ENCODE assay signal across 1 cellular context in genomic region chr3:63948995-63949394, GRCh38.
TF ChIP-seq lines count a peak whose summit lies in the region.

No MANE protein-coding gene starts in this region.

TF ChIP-seq in HepG2, 621 proteins besides CTCF, POLR2A, EP300 and RAD21 (continued from another document):
- TF ChIP-seq PRDM15 (CRISPR knock-in tag; IDR thresholded peaks at IDR 0.05) (no peak), YEATS2 (CRISPR knock-in tag; IDR thresholded peaks at IDR 0.05; ENCODE audit: borderline replicate concordance) (no peak), CEBPG (CRISPR knock-in tag; IDR thresholded peaks at IDR 0.05) (no peak), BRCA1 (CRISPR knock-in tag; IDR thresholded peaks at IDR 0.05) (no peak), ZNF343 (CRISPR knock-in tag; IDR thresholded peaks at IDR 0.05) (no peak), USF2 (IDR thresholded peaks at IDR 0.05; ENCODE audit: low read depth, low read length) (no peak), USF2 (CRISPR knock-in tag; IDR thresholded peaks at IDR 0.05; ENCODE audit: borderline replicate concordance) (no peak)
